ENCODE assay signal across 11 cellular contexts in the genomic region with DNA sequence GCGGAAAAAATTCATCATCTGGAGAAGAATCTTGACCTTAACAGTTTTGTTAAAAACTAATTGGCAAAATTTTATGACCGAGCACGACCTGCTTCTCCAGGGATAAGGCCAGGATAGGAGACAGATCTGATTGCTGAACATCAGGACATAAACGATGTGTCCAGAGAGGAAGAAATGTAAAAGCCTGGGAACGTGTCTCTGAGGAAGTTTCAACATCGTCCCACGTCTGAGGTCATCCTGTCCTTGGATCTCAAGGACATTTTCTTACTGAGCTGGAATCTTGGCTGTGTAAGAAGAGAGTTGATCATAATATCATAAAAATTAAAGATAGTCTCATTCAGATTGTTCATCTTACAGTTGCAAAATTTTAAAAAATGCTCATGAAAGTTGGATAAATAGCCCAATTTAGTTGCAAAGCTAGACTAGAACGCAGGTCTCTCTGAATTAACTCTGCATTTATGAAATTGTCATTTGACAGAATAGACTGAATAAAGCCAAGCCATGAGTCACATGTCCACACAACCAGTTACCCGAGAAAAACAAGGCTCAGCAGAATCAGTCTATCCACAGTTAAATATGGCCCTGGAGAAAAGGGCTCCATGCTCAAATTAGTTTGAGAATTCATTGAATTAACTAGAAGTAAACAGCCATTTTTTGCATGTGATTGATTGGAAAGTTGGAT.
"Had no signal": no experiment of that assay in that cellular context is flagged by ENCODE, and none has a peak within 500 bp of the region (broad histone marks: within the 10 kb centered on the region; RNA-seq: fewer than 3 reads in every experiment).

No MANE protein-coding gene starts in this region.

- ATAC-seq: activated naive CD4-positive, alpha-beta T cell treated with anti-CD3 and anti-CD28 coated beads, Interleukin-2, amount 50 U/mL, for 72 hours had no signal

- H3K27ac ChIP-seq: neutrophil had no signal

- H3K27me3 ChIP-seq: neutrophil had no signal

- H3K9me3 ChIP-seq: neutrophil had no signal

- H3K4me3 ChIP-seq: lung had no signal

- DNase-seq: activated CD4-positive, alpha-beta T cell treated with anti-CD3 and anti-CD28 coated beads, Interleukin-2, amount 50 U/mL, for 1 hour; activated effector memory CD4-positive, alpha-beta T cell treated with Interleukin-2 at 50 U/mL for 16 hours; activated T-cell treated with anti-CD3 and anti-CD28 coated beads, Interleukin-2, amount 50 U/mL, for 1 hour; amniotic stem cell; immature natural killer cell; naive B cell; stimulated activated CD4-positive, alpha-beta T cell treated with anti-CD3 and anti-CD28 coated beads, Interleukin-2, amount 100 ng/mL, for 48 hours; stimulated activated naive CD4-positive, alpha-beta T cell treated with Interleukin-2 at 50 U/mL for 16 hours had no signal

- H3K36me3 ChIP-seq: neutrophil had no signal
